6 cellular contexts compared by ENCODE assay signal in the genomic region with DNA sequence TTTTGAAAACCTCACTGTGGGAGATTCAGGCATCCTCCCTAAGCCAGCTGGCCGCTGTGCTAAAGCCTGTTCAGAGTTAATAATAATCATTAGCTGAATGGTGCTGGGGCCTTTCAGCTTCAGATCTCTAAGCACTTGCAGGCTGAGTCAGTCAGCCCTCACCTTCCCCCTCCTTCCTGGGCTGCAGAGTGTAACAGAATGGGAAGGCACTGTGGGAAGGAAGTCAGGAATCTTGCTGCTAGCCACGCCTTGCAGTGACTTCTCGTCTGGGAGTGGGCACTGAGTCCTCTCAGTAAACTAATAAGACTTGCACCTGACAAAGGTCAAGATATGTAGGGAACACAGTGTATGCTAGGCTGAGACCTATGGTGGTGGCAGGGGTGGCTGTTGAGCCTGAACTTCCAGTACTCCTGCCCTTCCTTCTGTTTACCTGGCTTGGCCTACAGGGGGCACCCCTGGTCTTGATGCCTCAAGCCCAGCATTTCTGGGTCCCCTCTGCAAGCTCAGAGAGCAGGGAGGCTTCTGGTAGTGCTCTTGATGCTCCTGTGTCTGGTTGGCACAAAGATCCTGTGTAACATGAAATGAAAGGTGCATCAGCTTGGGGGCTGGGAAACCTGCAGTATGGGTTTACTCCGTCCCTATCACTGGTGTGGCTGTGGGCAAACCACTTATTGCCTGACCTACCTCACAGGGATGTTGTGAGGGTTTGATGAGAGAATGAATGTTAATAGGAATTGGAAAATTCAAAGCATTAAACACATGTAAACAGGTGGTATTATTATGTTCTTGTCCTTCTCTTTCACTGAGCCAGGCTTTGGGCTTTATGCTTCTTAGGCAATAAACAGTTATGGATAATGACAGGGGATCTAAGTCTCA. TPM values are rescaled to one million over a fixed set of nuclear protein-coding genes. Genes with fewer than 3 reads are reported as not detected.
DNase-seq lines count a peak whose midpoint lies in the region; ATAC-seq, FAIRE-seq and TF ChIP-seq lines count a peak whose summit lies in the region.

No MANE protein-coding gene starts in this region.

- H3K9me3 ChIP-seq in BLaER1 treated with 17β-estradiol and CSF1 and Interleukin-3, amounts not matched to agents 10 nM and 100 nM (replicated peaks in 1 of 11), result no peaks in the 10 kb centered on the region
- no peaks in the 10 kb centered on the region for H3K9me3 ChIP-seq in kidney (ENCODE audit: control insufficient read depth in 1 of 2, low read length in 2 of 2)

- H4K20me1 ChIP-seq in BLaER1 treated with 17β-estradiol and CSF1 and Interleukin-3, amounts not matched to agents 10 nM and 100 nM, result peaks cover 9 to 74% (median 68%) of the 10 kb centered on the region in 11 experiments; a peak in 20 of 22 replicates

- 0 out of 22 replicates have a peak overlapping the region, but pooled peaks of 1 of the 11 experiments have one; percentile 7 for H3K27ac ChIP-seq in BLaER1 treated with 17β-estradiol and CSF1 and Interleukin-3, amounts not matched to agents 10 nM and 100 nM
- no peak overlapping the region for H3K27ac ChIP-seq in kidney (ENCODE audit: low read depth in 2 of 2, low read length in 2 of 2)

- no peak overlapping the region for H3K4me3 ChIP-seq in BLaER1 treated with 17β-estradiol and CSF1 and Interleukin-3, amounts not matched to agents 10 nM and 100 nM
- H3K4me3 ChIP-seq in kidney (ENCODE audit: low read length in 2 of 2), result no peak overlapping the region

- H3K27me3 ChIP-seq in BLaER1 treated with 17β-estradiol and CSF1 and Interleukin-3, amounts not matched to agents 10 nM and 100 nM, result no peaks in the 10 kb centered on the region

- peak; percentile 32 for TF ChIP-seq CTCF in kidney (IDR thresholded peaks at IDR 0.05; ENCODE audit: borderline replicate concordance, extremely low read depth, insufficient read depth)

- ATAC-seq in HG03342 (IDR thresholded peaks at IDR 0.05; ENCODE audit: unreplicated experiment), result no peak
- ATAC-seq in HG02623 (IDR thresholded peaks at IDR 0.05; ENCODE audit: unreplicated experiment), result no peak

- intact Hi-C loops in kidney (cut with DNase I), result no loop called here

- H3K4me2 ChIP-seq in BLaER1 treated with 17β-estradiol and CSF1 and Interleukin-3, amounts not matched to agents 10 nM and 100 nM, result peak overlapping the region; percentile 14 to 93 (median 83); a peak in 20 of 22 replicates

- peak overlapping the region in 4 of 11 experiments; percentile 0 to 34 (median 19); a peak in 5 of 22 replicates for H3K9ac ChIP-seq in BLaER1 treated with 17β-estradiol and CSF1 and Interleukin-3, amounts not matched to agents 10 nM and 100 nM
- no peak overlapping the region for H3K9ac ChIP-seq in kidney (ENCODE audit: low read length in 2 of 2)

- DNase-seq in Kasumi-1 (lab: John Stamatoyannopoulos, UW) (peak; percentile 66 to 79), kidney (no peak)
- DNase-seq in activated T-cell treated with anti-CD3 and anti-CD28 coated beads, Interleukin-2, amount 50 U/mL, for 1 hour, result peak; percentile 74

- peaks cover 75 to 100% (median 90%) of the 10 kb centered on the region in 10 experiments for H3K4me1 ChIP-seq in BLaER1 treated with 17β-estradiol and CSF1 and Interleukin-3, amounts not matched to agents 10 nM and 100 nM
- peaks cover 4 to 17% of the 10 kb centered on the region in 2 donors for H3K4me1 ChIP-seq in kidney (ENCODE audit: control insufficient read depth in 1 of 2, insufficient read depth in 1 of 2, low read depth in 1 of 2, low read length in 2 of 2)

- H3K36me3 ChIP-seq in BLaER1 treated with 17β-estradiol and CSF1 and Interleukin-3, amounts not matched to agents 10 nM and 100 nM, result peaks cover 31 to 58% (median 48%) of the 10 kb centered on the region in 11 experiments
- peaks cover 15 to 16% of the 10 kb centered on the region in 2 donors for H3K36me3 ChIP-seq in kidney (ENCODE audit: control insufficient read depth in 1 of 2, insufficient read depth in 2 of 2, low read length in 2 of 2)

- FAIRE-seq in kidney (lab: Jason Lieb, UNC), result no peak

RNA-seq across cellular contexts. Expression of gene CYB561D1, which starts 6.0 kb away (rescaled TPM):
- total RNA-seq in kidney, result 18.0 TPM
- polyA plus RNA-seq in kidney (ENCODE audit: insufficient read depth, low read depth, low replicate concordance), result 5.2 TPM

RNA-seq across cellular contexts. Expression of gene AMIGO1, which starts 9.6 kb away (rescaled TPM):
- total RNA-seq in kidney, result 8.5 TPM
- polyA plus RNA-seq in kidney (ENCODE audit: insufficient read depth, low read depth, low replicate concordance), result 5.1 TPM

RNA-seq across cellular contexts. Expression of gene ATXN7L2, which starts 16.2 kb away (rescaled TPM):
- 7.3 TPM for total RNA-seq in kidney
- 5.7 TPM for polyA plus RNA-seq in kidney (ENCODE audit: insufficient read depth, low read depth, low replicate concordance)

RNA-seq across cellular contexts. Expression of gene SYPL2, which starts 33.6 kb away (rescaled TPM):
- total RNA-seq in kidney, result 6.7 TPM
- 9.8 TPM for polyA plus RNA-seq in kidney (ENCODE audit: insufficient read depth, low read depth, low replicate concordance)

RNA-seq across cellular contexts. Expression of gene GPR61, which starts 39.8 kb away (rescaled TPM):
- not detected for total RNA-seq in kidney
- polyA plus RNA-seq in kidney (ENCODE audit: insufficient read depth, low read depth, low replicate concordance), result not detected
